ENCODE assay signal across 8 cellular contexts in genomic region chr15:39976291-39977274, GRCh38. TPM values are rescaled to one million over a fixed set of nuclear protein-coding genes. Genes with fewer than 3 reads are reported as not detected.
DNase-seq lines count a peak whose midpoint lies in the region; ATAC-seq, FAIRE-seq and TF ChIP-seq lines count a peak whose summit lies in the region.

No MANE protein-coding gene starts in this region.

- DNase-seq in H54 (ENCODE audit: insufficient read length, low spot score) (peak; percentile 15), RWPE1 (ENCODE audit: low spot score) (peak; percentile 55), left kidney (ENCODE audit: low read depth, low spot score) (peak; percentile 94), stromal cell of bone marrow (ENCODE audit: low read depth) (peak; percentile 21), SIG-M5 treated with dmso at 0.1 percent for 504 hours (lab: John Stamatoyannopoulos, UW; ENCODE audit: unreplicated experiment) (no peak)
- DNase-seq in activated CD4-positive, CD25-positive, alpha-beta regulatory T cell (lab: John Stamatoyannopoulos, UW), result no peak

- POLR2A ChIA-PET in RWPE1 (lab: Yijun Ruan, JAX; ENCODE audit: low non-redundant PET), result interaction anchor here (1.2 kb wide), 1 partner anchor 43 kb away, joined by 3 read pairs; the partner anchor contains the start of gene EIF2AK4

- ATAC-seq in HG03039 (IDR thresholded peaks at IDR 0.05; ENCODE audit: unreplicated experiment), result no peak

- H3K4me1 ChIP-seq in ectodermal cell (ENCODE audit: control insufficient read depth, insufficient read depth, low read length), result no peaks in the 10 kb centered on the region

- H3K9me3 ChIP-seq in ectodermal cell (ENCODE audit: control insufficient read depth, low read length), result no peaks in the 10 kb centered on the region

- no peaks in the 10 kb centered on the region for H3K27me3 ChIP-seq in ectodermal cell (ENCODE audit: control insufficient read depth, insufficient read depth, low read length, poor library complexity, severe bottlenecking)

- 70 to 72% methylated on average over 69 of the region's 69 CpGs for WGBS in ectodermal cell, 2 experiments

- H3K4me3 ChIP-seq in ectodermal cell (ENCODE audit: insufficient read depth, low read depth, low read length), result peak overlapping the region; percentile 25

- FAIRE-seq in H54 (lab: Jason Lieb, UNC), result no peak

- TF ChIP-seq CTCF in RWPE1 (conservative IDR thresholded peaks at IDR 0.05; ENCODE audit: low read depth), result peak; percentile 79

- CTCF ChIA-PET in RWPE1 (lab: Yijun Ruan, JAX), result interaction anchor here (0.6 to 1.2 kb wide), 8 partner anchors 42 to 1134 kb away, joined by 3 to 7 read pairs (median 3); no protein-coding TSS in a partner anchor

- TF ChIP-seq POLR2A in H54 (IDR thresholded peaks at IDR 0.05; ENCODE audit: low read depth, low read length), result no peak

- H3K36me3 ChIP-seq in ectodermal cell (ENCODE audit: control insufficient read depth, insufficient read depth, low read length), result peaks cover 8% of the 10 kb centered on the region

- peak overlapping the region; percentile 68 for H3K27ac ChIP-seq in RWPE1
- H3K27ac ChIP-seq in ectodermal cell (ENCODE audit: insufficient read depth, low read depth, low read length, poor library complexity, severe bottlenecking), result no peak overlapping the region

RNA-seq across cellular contexts. Expression of gene EIF2AK4, which starts 42.7 kb away (rescaled TPM):
- polyA plus RNA-seq in ectodermal cell (2013, experiment 1 of 4), result 64.3 TPM
- polyA plus RNA-seq in ectodermal cell (2013, experiment 2 of 4), result 62.8 TPM
- polyA plus RNA-seq in ectodermal cell (2013, experiment 3 of 4), result 57.5 TPM
- polyA plus RNA-seq in ectodermal cell (2013, experiment 4 of 4), result 57.2 TPM

RNA-seq across cellular contexts. Expression of gene GPR176, which starts 56.5 kb away (rescaled TPM):
- polyA plus RNA-seq in ectodermal cell (2013, experiment 1 of 4), result 33.5 TPM
- 34.1 TPM for polyA plus RNA-seq in ectodermal cell (2013, experiment 2 of 4)
- polyA plus RNA-seq in ectodermal cell (2013, experiment 3 of 4), result 21.8 TPM
- 23.8 TPM for polyA plus RNA-seq in ectodermal cell (2013, experiment 4 of 4)

Comparison
In these comparisons a context has a peak if more than half of its experiments do, and no peak if none do; other contexts are left out.
1. DNase-seq: peak in H54 (single experiment), RWPE1 (single experiment), left kidney (single experiment) and stromal cell of bone marrow (single experiment); none in activated CD4-positive, CD25-positive, alpha-beta regulatory T cell (0 of 4) and SIG-M5 treated with dmso at 0.1 percent for 504 hours (single experiment).